ENCODE assay signal across 8 cellular contexts in genomic region chr1:78143152-78143551, GRCh38.
DNase-seq lines count a peak whose midpoint lies in the region; ATAC-seq and TF ChIP-seq lines count a peak whose summit lies in the region.

No MANE protein-coding gene starts in this region.

- 48 to 58% methylated on average over 4 of the region's 4 CpGs for WGBS in esophagus squamous epithelium, 2 donors

- no peaks in the 10 kb centered on the region for H3K27me3 ChIP-seq in esophagus squamous epithelium

- peaks cover 8% of the 10 kb centered on the region for H3K4me1 Mint-ChIP-seq in CD14-positive monocyte
- H3K4me1 Mint-ChIP-seq in activated T-helper 1 cell treated with anti-CD3 and anti-CD28 coated beads, Interleukin-12 subunit alpha, Interleukin-12 subunit beta, Interleukin-2, Interleukin-4 antibody, amounts not matched to agents 30 ng/mL and 10 ng/mL and 1 ng/mL, durations not matched to agents 14 hours and 24 hours and 36 hours (ENCODE audit: low read depth), result peaks cover 22% of the 10 kb centered on the region

- TF ChIP-seq CTCF in CD14-positive monocyte (IDR thresholded peaks at IDR 0.05) (no peak), esophagus squamous epithelium (IDR thresholded peaks at IDR 0.05) (no peak)

- H3K4me3 Mint-ChIP-seq in CD14-positive monocyte, result peak overlapping the region; percentile 67
- peak overlapping the region; percentile 70 for H3K4me3 Mint-ChIP-seq in activated T-helper 1 cell treated with anti-CD3 and anti-CD28 coated beads, Interleukin-12 subunit alpha, Interleukin-12 subunit beta, Interleukin-2, Interleukin-4 antibody, amounts not matched to agents 30 ng/mL and 10 ng/mL and 1 ng/mL, durations not matched to agents 14 hours and 24 hours and 36 hours

- no peaks in the 10 kb centered on the region for H3K9me3 ChIP-seq in esophagus squamous epithelium

- intact Hi-C loops in CD14-positive monocyte (cut with micrococcal nuclease), result no loop called here
- intact Hi-C loops in activated T-helper 1 cell treated with anti-CD3 and anti-CD28 coated beads, Interleukin-12 subunit alpha, Interleukin-12 subunit beta, Interleukin-2, Interleukin-4 antibody, amounts not matched to agents 30 ng/mL and 10 ng/mL and 1 ng/mL, durations not matched to agents 14 hours and 24 hours and 36 hours (cut with micrococcal nuclease), result no loop called here
- intact Hi-C loops in esophagus squamous epithelium (cut with DNase I), result no loop called here
- intact Hi-C loops in left ventricle myocardium superior (cut with micrococcal nuclease), result loop anchor here (5.0 kb wide), 1 partner anchor 534 kb away; no protein-coding TSS in a partner anchor

- H3K9me3 Mint-ChIP-seq in CD14-positive monocyte, result no peaks in the 10 kb centered on the region
- H3K9me3 Mint-ChIP-seq in activated T-helper 1 cell treated with anti-CD3 and anti-CD28 coated beads, Interleukin-12 subunit alpha, Interleukin-12 subunit beta, Interleukin-2, Interleukin-4 antibody, amounts not matched to agents 30 ng/mL and 10 ng/mL and 1 ng/mL, durations not matched to agents 14 hours and 24 hours and 36 hours, result no peaks in the 10 kb centered on the region

- peaks cover 0 to 4% (median 0%) of the 10 kb centered on the region in 3 donors for H3K27me3 Mint-ChIP-seq in CD14-positive monocyte (ENCODE audit: low read depth in 3 of 3)
- H3K27me3 Mint-ChIP-seq in activated T-helper 1 cell treated with anti-CD3 and anti-CD28 coated beads, Interleukin-12 subunit alpha, Interleukin-12 subunit beta, Interleukin-2, Interleukin-4 antibody, amounts not matched to agents 30 ng/mL and 10 ng/mL and 1 ng/mL, durations not matched to agents 14 hours and 24 hours and 36 hours (ENCODE audit: insufficient read depth), result peaks cover 6% of the 10 kb centered on the region

- no peaks in the 10 kb centered on the region for H3K4me1 ChIP-seq in esophagus squamous epithelium

- H3K27ac Mint-ChIP-seq in CD14-positive monocyte, result peak overlapping the region in 2 of 7 donors; percentile 15 to 52
- peak overlapping the region; percentile 71 for H3K27ac Mint-ChIP-seq in activated T-helper 1 cell treated with anti-CD3 and anti-CD28 coated beads, Interleukin-12 subunit alpha, Interleukin-12 subunit beta, Interleukin-2, Interleukin-4 antibody, amounts not matched to agents 30 ng/mL and 10 ng/mL and 1 ng/mL, durations not matched to agents 14 hours and 24 hours and 36 hours

- DNase-seq in CD14-positive monocyte (ENCODE audit: low spot score) (no peak), esophagus squamous epithelium (lab: John Stamatoyannopoulos, UW) (no peak), cerebellum (ENCODE audit: low spot score) (no peak), superior temporal gyrus (ENCODE audit: extremely low spot score) (no peak), left ventricle myocardium superior (no peak)
- no peak for DNase-seq in activated T-helper 1 cell treated with anti-CD3 and anti-CD28 coated beads, Interleukin-12 subunit alpha, Interleukin-12 subunit beta, Interleukin-2, Interleukin-4 antibody, amounts not matched to agents 30 ng/mL and 10 ng/mL and 1 ng/mL, durations not matched to agents 14 hours and 24 hours and 36 hours (ENCODE audit: low spot score)

- H3K4me3 ChIP-seq in esophagus squamous epithelium, result peak overlapping the region in 1 of 4 donors; percentile 20

- TF ChIP-seq POLR2A in esophagus squamous epithelium (IDR thresholded peaks at IDR 0.05), result no peak

- H3K27ac ChIP-seq in esophagus squamous epithelium, result no peak overlapping the region

- no peaks in the 10 kb centered on the region for H3K36me3 Mint-ChIP-seq in CD14-positive monocyte
- H3K36me3 Mint-ChIP-seq in activated T-helper 1 cell treated with anti-CD3 and anti-CD28 coated beads, Interleukin-12 subunit alpha, Interleukin-12 subunit beta, Interleukin-2, Interleukin-4 antibody, amounts not matched to agents 30 ng/mL and 10 ng/mL and 1 ng/mL, durations not matched to agents 14 hours and 24 hours and 36 hours (ENCODE audit: low read depth), result no peaks in the 10 kb centered on the region

- no peaks in the 10 kb centered on the region for H3K36me3 ChIP-seq in esophagus squamous epithelium

- peak; percentile 63 for ATAC-seq in GM19328 (IDR thresholded peaks at IDR 0.05; ENCODE audit: unreplicated experiment)
- peak; percentile 85 for ATAC-seq in HG03175 (IDR thresholded peaks at IDR 0.05; ENCODE audit: unreplicated experiment)
- no peak for ATAC-seq in left ventricle myocardium superior
